Comparison of ENCODE assay signal across 12 cellular contexts in the genomic region with DNA sequence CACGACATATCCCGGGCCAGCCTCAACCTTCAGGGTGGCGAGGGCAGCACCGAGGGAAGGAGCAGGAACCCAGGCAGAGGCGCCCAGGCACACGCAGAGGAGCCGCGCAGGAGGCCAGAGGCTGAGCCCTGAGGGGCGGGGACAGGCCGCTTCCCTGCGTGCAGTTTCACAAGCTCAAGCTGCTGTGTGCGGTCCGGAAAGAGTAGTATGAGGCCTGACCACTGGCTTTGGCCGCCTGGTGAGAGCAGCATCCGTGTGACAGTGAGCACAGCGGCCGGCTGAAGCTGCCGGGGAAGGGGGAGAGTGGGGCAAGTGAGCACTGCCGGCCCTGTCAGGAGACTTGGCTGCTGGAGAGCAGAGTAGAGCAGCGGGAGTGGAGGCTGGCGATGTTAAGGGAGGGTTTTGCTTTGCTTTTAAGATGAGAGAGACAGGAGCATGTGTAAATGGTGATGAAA. TPM values are rescaled to one million over a fixed set of nuclear protein-coding genes. Genes with fewer than 3 reads are reported as not detected.
DNase-seq lines count a peak whose midpoint lies in the region; ATAC-seq and TF ChIP-seq lines count a peak whose summit lies in the region.
"Had no signal": no experiment of that assay in that cellular context is flagged by ENCODE, and none has a peak within 500 bp of the region (broad histone marks: within the 10 kb centered on the region; RNA-seq: fewer than 3 reads in every experiment).

No MANE protein-coding gene starts in this region.

- peaks cover 6% of the 10 kb centered on the region for H3K4me1 Mint-ChIP-seq in activated T-cell treated with anti-CD3 and anti-CD28 coated beads, Interleukin-2, amount 50 U/mL, for 24 hours (ENCODE audit: low read depth)

- H3K4me2 ChIP-seq in BLaER1: peak overlapping the region; percentile 78
- H3K4me2 ChIP-seq: smooth muscle cell had no signal

- intact Hi-C loops in mucosa of descending colon (cut with DNase I, micrococcal nuclease): no loop called here

- no peaks in the 10 kb centered on the region for H3K36me3 Mint-ChIP-seq in activated T-cell treated with anti-CD3 and anti-CD28 coated beads, Interleukin-2, amount 50 U/mL, for 24 hours (ENCODE audit: low read depth)
- H3K36me3 Mint-ChIP-seq: activated naive CD8-positive, alpha-beta T cell had no signal

- H3K27ac ChIP-seq in BLaER1: peak overlapping the region; percentile 51; the same call in 1 of the 2 replicates
- no peak overlapping the region for H3K27ac ChIP-seq in brain microvascular endothelial cell

- H3K4me3 Mint-ChIP-seq in activated T-cell treated with anti-CD3 and anti-CD28 coated beads, Interleukin-2, amount 50 U/mL, for 24 hours: no peak overlapping the region
- H3K4me3 Mint-ChIP-seq: activated naive CD8-positive, alpha-beta T cell had no signal

- no peak overlapping the region for H3K27ac Mint-ChIP-seq in activated T-cell treated with anti-CD3 and anti-CD28 coated beads, Interleukin-2, amount 50 U/mL, for 24 hours
- H3K27ac Mint-ChIP-seq: activated naive CD8-positive, alpha-beta T cell had no signal

- H3K4me1 ChIP-seq in BLaER1 (peaks cover 47% of the 10 kb centered on the region), mucosa of descending colon (ENCODE audit: low read depth) (no peaks in the 10 kb centered on the region)

- H3K9ac ChIP-seq in BLaER1: peak overlapping the region; percentile 57; the same call in 1 of the 2 replicates

- ATAC-seq in HG03064 (IDR thresholded peaks at IDR 0.05; ENCODE audit: low read depth, unreplicated experiment) (peak; percentile 53), mucosa of descending colon (peak; percentile 64), GM19351 (IDR thresholded peaks at IDR 0.05; ENCODE audit: unreplicated experiment) (no peak)

- H3K9me3 Mint-ChIP-seq in activated T-cell treated with anti-CD3 and anti-CD28 coated beads, Interleukin-2, amount 50 U/mL, for 24 hours: no peaks in the 10 kb centered on the region

- H4K20me1 ChIP-seq in BLaER1: no peaks in the 10 kb centered on the region

- TF ChIP-seq CTCF in brain microvascular endothelial cell (IDR thresholded peaks at IDR 0.05; ENCODE audit: low read depth, low read length, missing control alignments) (no peak), mucosa of descending colon (IDR thresholded peaks at IDR 0.05) (no peak)

- H3K36me3 ChIP-seq in BLaER1: no peaks in the 10 kb centered on the region
- no peaks in the 10 kb centered on the region for H3K36me3 ChIP-seq in brain microvascular endothelial cell (replicated peaks)
- H3K36me3 ChIP-seq in mucosa of descending colon (ENCODE audit: low read depth): no peaks in the 10 kb centered on the region

- H3K27me3 ChIP-seq in BLaER1 (no peaks in the 10 kb centered on the region), brain microvascular endothelial cell (replicated peaks) (no peaks in the 10 kb centered on the region)

- no peaks in the 10 kb centered on the region for H3K27me3 Mint-ChIP-seq in activated T-cell treated with anti-CD3 and anti-CD28 coated beads, Interleukin-2, amount 50 U/mL, for 24 hours
- H3K27me3 Mint-ChIP-seq: activated naive CD8-positive, alpha-beta T cell had no signal

- in situ Hi-C loops in brain microvascular endothelial cell (cut with HindIII; ENCODE audit: low pct_ligation_motif_present, low sequenced_read_pairs): no loop called here

- H3K9me3 ChIP-seq in BLaER1: peaks cover 7% of the 10 kb centered on the region; the same call in 1 of the 2 replicates
- no peaks in the 10 kb centered on the region for H3K9me3 ChIP-seq in mucosa of descending colon

- H3K4me3 ChIP-seq in BLaER1 (no peak overlapping the region), brain microvascular endothelial cell (ENCODE audit: low read depth, low read length) (peak overlapping the region; percentile 17), mucosa of descending colon (no peak overlapping the region)
- H3K4me3 ChIP-seq: smooth muscle cell had no signal

- DNase-seq in brain microvascular endothelial cell (peak; percentile 78), mucosa of descending colon (peak in 2 of 3 donors; percentile 33 to 70), NCI-H526 (lab: John Stamatoyannopoulos, UW) (no peak), mesenteric fat pad (ENCODE audit: low spot score) (no peak)
- no peak for DNase-seq in activated T-cell treated with anti-CD3 and anti-CD28 coated beads, Interleukin-2, amount 50 U/mL, for 24 hours

RNA-seq across cellular contexts. Expression of a gene that starts 8.7 kb away (rescaled TPM):
- total RNA-seq in mucosa of descending colon (not detected), mesenteric fat pad (2.8 TPM)
- total RNA-seq: smooth muscle cell; T-helper 1 cell treated with Interleukin-12 subunit alpha and Interleukin-12 subunit beta and Interleukin-4 antibody, amounts not matched to agents 30 ng/mL and 1 ng/mL, for 36 hours; urinary bladder had no signal

RNA-seq across cellular contexts. Expression of a gene that starts 13.8 kb away (rescaled TPM):
- 100 to 1,000 TPM in 1 of 3 donors, 10 to 100 TPM in 2; 16.4 to 135 (median 22.9) TPM for total RNA-seq in mucosa of descending colon
- total RNA-seq in mesenteric fat pad: 1.3 TPM
- total RNA-seq: smooth muscle cell; T-helper 1 cell treated with Interleukin-12 subunit alpha and Interleukin-12 subunit beta and Interleukin-4 antibody, amounts not matched to agents 30 ng/mL and 1 ng/mL, for 36 hours; urinary bladder had no signal

Comparison
In these comparisons a context has a peak if more than half of its experiments do, and no peak if none do; other contexts are left out.
1. DNase-seq: peak in brain microvascular endothelial cell (single experiment) and mucosa of descending colon (2 of 3); none in NCI-H526 (0 of 2), mesenteric fat pad (single experiment) and activated T-cell treated with anti-CD3 and anti-CD28 coated beads, Interleukin-2, amount 50 U/mL, for 24 hours (single experiment).